ENCODE assay signal across 1 cellular context in genomic region chr6:150014623-150015280, GRCh38.
TF ChIP-seq lines count a peak whose summit lies in the region.

No MANE protein-coding gene starts in this region.

TF ChIP-seq in H1, 55 proteins besides CTCF, POLR2A, EP300 and RAD21:
- TF ChIP-seq SUZ12 (IDR thresholded peaks at IDR 0.05; ENCODE audit: low read length) = peak; percentile 79
- TF ChIP-seq EZH2 (IDR thresholded peaks at IDR 0.05; ENCODE audit: low read depth, low read length, severe bottlenecking) = peak; percentile 76
TF ChIP-seq in H1: peak in this region for 2; not testable (repeated sequence) for 53.
